ENCODE assay signal across 1 cellular context in genomic region chr3:115239717-115240116, GRCh38.
A peak's percentile ranks its signal among the peaks of the same experiment; 100 is the strongest.
TF ChIP-seq lines count a peak whose summit lies in the region.

No MANE protein-coding gene starts in this region.

TF ChIP-seq in HCT116, 20 proteins besides CTCF, POLR2A, EP300 and RAD21 (continued from another document):
- no peak for TF ChIP-seq REST (IDR thresholded peaks at IDR 0.05; ENCODE audit: low read depth)
- peak; percentile 97 for TF ChIP-seq CBX3 (IDR thresholded peaks at IDR 0.05; ENCODE audit: low read depth)
- no peak for TF ChIP-seq SRF (IDR thresholded peaks at IDR 0.05; ENCODE audit: low read depth)
- TF ChIP-seq ZBTB33 (IDR thresholded peaks at IDR 0.05; ENCODE audit: extremely low read depth, insufficient replicate concordance, low read length), result no peak
